8 cellular contexts compared by ENCODE assay signal in genomic region chr9:111483419-111483861, GRCh38.
DNase-seq lines count a peak whose midpoint lies in the region; ATAC-seq and TF ChIP-seq lines count a peak whose summit lies in the region.

No MANE protein-coding gene starts in this region.

- peak overlapping the region; percentile 91 for H3K4me3 ChIP-seq in astrocyte of the cerebellum (ENCODE audit: low read depth, low read length)

- in situ Hi-C loops in astrocyte of the cerebellum (cut with HindIII; ENCODE audit: low sequenced_read_pairs) = no loop called here

- DNase-seq in Ammon's horn (ENCODE audit: low spot score) (peak; percentile 59), RPMI8226 (peak; percentile 52), astrocyte of the cerebellum (ENCODE audit: low read depth) (no peak), left kidney (ENCODE audit: low read depth, low spot score) (peak; percentile 80), amniotic stem cell (lab: John Stamatoyannopoulos, UW) (no peak)
- peak; percentile 17 to 38 (median 24) for DNase-seq in stimulated activated CD4-positive, alpha-beta T cell treated with anti-CD3 and anti-CD28 coated beads, TNF-alpha, amount 100 ng/mL, for 4 hours (ENCODE audit: low read depth in 3 of 3)

- peak; percentile 24 for ATAC-seq in GM18861 (IDR thresholded peaks at IDR 0.05; ENCODE audit: unreplicated experiment)
- ATAC-seq in HG03039 (IDR thresholded peaks at IDR 0.05; ENCODE audit: unreplicated experiment) = peak; percentile 31

- TF ChIP-seq CTCF in astrocyte of the cerebellum (IDR thresholded peaks at IDR 0.05; ENCODE audit: low read depth, low read length, missing control alignments) = no peak

Comparison
In these comparisons a context has a peak if more than half of its experiments do, and no peak if none do; other contexts are left out.
1. DNase-seq: peak in Ammon's horn (single experiment), RPMI8226 (single experiment), left kidney (single experiment) and stimulated activated CD4-positive, alpha-beta T cell treated with anti-CD3 and anti-CD28 coated beads, TNF-alpha, amount 100 ng/mL, for 4 hours (3 of 3); none in astrocyte of the cerebellum (single experiment) and amniotic stem cell (single experiment).